1 cellular context compared by ENCODE assay signal in the genomic region with DNA sequence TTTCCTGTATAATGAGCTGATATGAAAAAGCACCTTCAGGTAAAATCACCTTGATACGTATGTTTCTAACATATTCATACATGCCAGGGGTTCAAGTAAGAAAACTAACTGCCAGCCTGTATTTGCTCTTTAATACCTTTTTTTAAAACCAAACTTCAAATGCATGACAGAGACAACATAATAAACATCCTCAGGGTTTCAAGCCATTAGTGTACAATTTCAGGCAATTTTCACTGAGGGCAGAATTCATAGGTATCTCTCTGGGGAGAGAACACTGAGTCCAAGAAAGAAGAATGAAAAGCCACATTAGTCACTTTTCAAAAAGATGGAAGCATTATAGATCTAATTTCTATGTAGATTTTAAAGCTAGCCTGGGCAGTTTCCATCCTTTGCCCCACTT.
TF ChIP-seq lines count a peak whose summit lies in the region.

No MANE protein-coding gene starts in this region.

TF ChIP-seq in GM23338, 12 proteins besides CTCF, POLR2A, EP300 and RAD21 (continued from another document):
- TF ChIP-seq, protein P1, sequence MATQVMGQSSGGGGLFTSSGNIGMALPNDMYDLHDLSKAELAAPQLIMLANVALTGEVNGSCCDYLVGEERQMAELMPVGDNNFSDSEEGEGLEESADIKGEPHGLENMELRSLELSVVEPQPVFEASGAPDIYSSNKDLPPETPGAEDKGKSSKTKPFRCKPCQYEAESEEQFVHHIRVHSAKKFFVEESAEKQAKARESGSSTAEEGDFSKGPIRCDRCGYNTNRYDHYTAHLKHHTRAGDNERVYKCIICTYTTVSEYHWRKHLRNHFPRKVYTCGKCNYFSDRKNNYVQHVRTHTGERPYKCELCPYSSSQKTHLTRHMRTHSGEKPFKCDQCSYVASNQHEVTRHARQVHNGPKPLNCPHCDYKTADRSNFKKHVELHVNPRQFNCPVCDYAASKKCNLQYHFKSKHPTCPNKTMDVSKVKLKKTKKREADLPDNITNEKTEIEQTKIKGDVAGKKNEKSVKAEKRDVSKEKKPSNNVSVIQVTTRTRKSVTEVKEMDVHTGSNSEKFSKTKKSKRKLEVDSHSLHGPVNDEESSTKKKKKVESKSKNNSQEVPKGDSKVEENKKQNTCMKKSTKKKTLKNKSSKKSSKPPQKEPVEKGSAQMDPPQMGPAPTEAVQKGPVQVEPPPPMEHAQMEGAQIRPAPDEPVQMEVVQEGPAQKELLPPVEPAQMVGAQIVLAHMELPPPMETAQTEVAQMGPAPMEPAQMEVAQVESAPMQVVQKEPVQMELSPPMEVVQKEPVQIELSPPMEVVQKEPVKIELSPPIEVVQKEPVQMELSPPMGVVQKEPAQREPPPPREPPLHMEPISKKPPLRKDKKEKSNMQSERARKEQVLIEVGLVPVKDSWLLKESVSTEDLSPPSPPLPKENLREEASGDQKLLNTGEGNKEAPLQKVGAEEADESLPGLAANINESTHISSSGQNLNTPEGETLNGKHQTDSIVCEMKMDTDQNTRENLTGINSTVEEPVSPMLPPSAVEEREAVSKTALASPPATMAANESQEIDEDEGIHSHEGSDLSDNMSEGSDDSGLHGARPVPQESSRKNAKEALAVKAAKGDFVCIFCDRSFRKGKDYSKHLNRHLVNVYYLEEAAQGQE (IDR thresholded peaks at IDR 0.05; ENCODE audit: unreplicated experiment), result no peak
- TF ChIP-seq POLR2AphosphoS5 (IDR thresholded peaks at IDR 0.05; ENCODE audit: low read depth), result no peak
TF ChIP-seq in GM23338: peak in this region for 0.
